Comparison of ENCODE assay signal across 20 cellular contexts in the genomic region with DNA sequence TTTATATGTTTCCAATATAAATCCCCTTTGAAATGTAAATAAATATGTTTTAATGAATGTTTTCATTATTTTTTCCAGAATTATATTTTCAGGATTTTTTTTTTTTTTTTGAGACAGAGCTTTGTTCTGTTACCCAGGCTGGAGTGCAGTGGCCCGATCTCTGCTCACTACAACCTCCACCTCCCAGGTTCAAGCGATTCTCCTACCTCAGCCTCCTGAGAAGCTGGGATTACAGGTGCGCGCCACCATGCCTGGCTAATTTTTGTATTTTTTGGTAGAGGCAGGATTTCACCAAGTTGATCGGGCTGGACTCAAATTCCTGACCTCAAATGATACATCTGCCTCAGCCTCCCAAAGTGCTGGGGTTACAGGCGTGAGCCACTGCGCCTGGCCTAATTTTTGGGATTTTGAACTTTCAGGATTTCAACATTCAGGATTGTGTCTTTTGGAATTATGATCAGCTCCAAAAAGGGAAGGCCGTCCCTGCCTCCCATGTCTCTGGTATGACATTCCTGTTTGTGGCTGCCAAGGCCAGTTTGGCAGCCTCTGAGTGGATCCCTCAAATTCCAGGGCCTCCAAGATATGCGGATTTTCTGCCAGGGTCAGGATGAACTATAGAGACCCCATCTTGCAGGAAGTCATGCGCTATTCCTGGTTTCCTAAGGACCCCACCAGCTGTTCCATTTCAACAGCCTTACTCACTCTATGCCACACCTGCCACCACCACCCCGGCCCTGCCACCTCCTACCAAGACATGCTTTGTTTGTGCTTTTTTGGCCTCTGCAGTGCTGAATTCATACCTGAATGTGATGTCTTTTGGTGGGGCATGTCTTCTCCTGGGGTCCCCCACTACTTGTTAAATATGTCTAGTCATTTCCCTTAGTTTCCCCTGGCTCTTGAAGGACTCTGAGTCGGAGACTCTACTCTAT. TPM values are rescaled to one million over a fixed set of nuclear protein-coding genes. Genes with fewer than 3 reads are reported as not detected.
A peak's percentile ranks its signal among the peaks of the same experiment; 100 is the strongest.
DNase-seq lines count a peak whose midpoint lies in the region; ATAC-seq, FAIRE-seq and TF ChIP-seq lines count a peak whose summit lies in the region.
"Had no signal": no experiment of that assay in that cellular context is flagged by ENCODE, and none has a peak within 500 bp of the region (broad histone marks: within the 10 kb centered on the region; RNA-seq: fewer than 3 reads in every experiment).

No MANE protein-coding gene starts in this region.

- H3K27me3 Mint-ChIP-seq in stimulated activated memory B cell treated with anti-CD40 and anti-IgM and Interleukin-4, amounts not matched to agents 10 μg/mL and 1 μg/mL and 100 μg/mL, for 72 hours, result peaks cover 27% of the 10 kb centered on the region
- peaks cover 10% of the 10 kb centered on the region for H3K27me3 Mint-ChIP-seq in glutamatergic neuron (ENCODE audit: unreplicated experiment)
- H3K27me3 Mint-ChIP-seq: CD4-positive, alpha-beta T cell had no signal

- no peaks in the 10 kb centered on the region for H3K9me3 Mint-ChIP-seq in stimulated activated memory B cell treated with anti-CD40 and anti-IgM and Interleukin-4, amounts not matched to agents 10 μg/mL and 1 μg/mL and 100 μg/mL, for 72 hours
- H3K9me3 Mint-ChIP-seq in glutamatergic neuron (ENCODE audit: unreplicated experiment), result peaks cover 6% of the 10 kb centered on the region
- H3K9me3 Mint-ChIP-seq: CD4-positive, alpha-beta T cell had no signal

- no peaks in the 10 kb centered on the region for H3K4me1 ChIP-seq in liver (ENCODE audit: control insufficient read depth in 4 of 4, insufficient read depth in 4 of 4, low read length in 3 of 4)
- no peaks in the 10 kb centered on the region for H3K4me1 ChIP-seq in HepG2 (ENCODE audit: insufficient read depth, low read length)

- no peak for TF ChIP-seq POLR2A in HepG2 (IDR thresholded peaks at IDR 0.05; ENCODE audit: insufficient read depth in 1 of 2, low read depth in 2 of 2, low read length in 2 of 2)

- peak overlapping the region; percentile 20 for H3K27ac Mint-ChIP-seq in stimulated activated memory B cell treated with anti-CD40 and anti-IgM and Interleukin-4, amounts not matched to agents 10 μg/mL and 1 μg/mL and 100 μg/mL, for 72 hours
- no peak overlapping the region for H3K27ac Mint-ChIP-seq in glutamatergic neuron (ENCODE audit: unreplicated experiment)
- H3K27ac Mint-ChIP-seq: CD4-positive, alpha-beta T cell had no signal

- H3K9ac ChIP-seq in liver (ENCODE audit: low read depth in 1 of 2, low read length in 2 of 2) (no peak overlapping the region), HepG2 (ENCODE audit: insufficient read depth, low read depth, low read length) (no peak overlapping the region)

- no peaks in the 10 kb centered on the region for H4K20me1 ChIP-seq in HepG2 (ENCODE audit: insufficient read depth, low read length)

- TF ChIP-seq EP300 in HepG2 (IDR thresholded peaks at IDR 0.05; ENCODE audit: low read depth in 2 of 2, low read length in 2 of 2) (no peak), HepG2 (CRISPR knock-in tag; IDR thresholded peaks at IDR 0.05; ENCODE audit: borderline replicate concordance) (no peak)

- no peak overlapping the region for H3K27ac ChIP-seq in liver (ENCODE audit: low read depth in 1 of 2, low read length in 2 of 2)
- no peak overlapping the region for H3K27ac ChIP-seq in HepG2 (ENCODE audit: extremely low read length, insufficient read depth, low read length)
- H3K27ac ChIP-seq: RWPE1 had no signal

- DNase-seq in HepG2 (ENCODE audit: low spot score) (no peak), left lobe of liver (ENCODE audit: low spot score) (peak; percentile 35), mucosa of gallbladder (ENCODE audit: low spot score) (no peak), glutamatergic neuron (no peak)
- DNase-seq: ACHN; CD4-positive, alpha-beta T cell; DMS79; NCI-H146; NCI-H226; NCI-H526 treated with DMSO at 0.1 percent for 48 hours; NK-92 treated with Interleukin-12 subunit alpha and Interleukin-12 subunit beta, amount 100 ng/mL, for 24 hours had no signal

- no TSS peak for BruUV-seq in HepG2 (replicated peaks; lab: Mats Ljungman, UMichigan)

- no peaks in the 10 kb centered on the region for H3K36me3 Mint-ChIP-seq in stimulated activated memory B cell treated with anti-CD40 and anti-IgM and Interleukin-4, amounts not matched to agents 10 μg/mL and 1 μg/mL and 100 μg/mL, for 72 hours
- H3K36me3 Mint-ChIP-seq in glutamatergic neuron (ENCODE audit: unreplicated experiment), result peaks cover 5% of the 10 kb centered on the region

- CTCF ChIA-PET in HepG2 (lab: Yijun Ruan, JAX; ENCODE audit: low intra/inter-chr PET ratio, low total read pairs), result no interaction called here

- FAIRE-seq in HepG2 (lab: Jason Lieb, UNC), result no peak
- FAIRE-seq: G401.6, GM12891, GM19239, K562 had no signal

- no peak for TF ChIP-seq CTCF in liver (IDR thresholded peaks at IDR 0.05; ENCODE audit: low read depth, low read length, missing input control)
- no peak for TF ChIP-seq CTCF in HepG2 (CRISPR knock-in tag; IDR thresholded peaks at IDR 0.05)
- no peak for TF ChIP-seq CTCF in glutamatergic neuron (IDR thresholded peaks at IDR 0.05; ENCODE audit: partially characterized antibody, unreplicated experiment)

- no peak for ATAC-seq in HepG2
- no peak for ATAC-seq in left lobe of liver
- no peak for ATAC-seq in stimulated activated memory B cell treated with anti-CD40 and anti-IgM and Interleukin-4, amounts not matched to agents 10 μg/mL and 1 μg/mL and 100 μg/mL, for 72 hours
- ATAC-seq in HG02885 (IDR thresholded peaks at IDR 0.05; ENCODE audit: poor library complexity, unreplicated experiment), result no peak
- ATAC-seq: HCT116, K562 had no signal

- H3K4me2 ChIP-seq in HepG2 (ENCODE audit: low read depth, low read length), result no peak overlapping the region

- POLR2A ChIA-PET in HepG2 (lab: Yijun Ruan, JAX), result no interaction called here

- no peak overlapping the region for H3K4me3 Mint-ChIP-seq in stimulated activated memory B cell treated with anti-CD40 and anti-IgM and Interleukin-4, amounts not matched to agents 10 μg/mL and 1 μg/mL and 100 μg/mL, for 72 hours
- no peak overlapping the region for H3K4me3 Mint-ChIP-seq in glutamatergic neuron (ENCODE audit: unreplicated experiment)
- H3K4me3 Mint-ChIP-seq: CD4-positive, alpha-beta T cell had no signal

- H3K36me3 ChIP-seq in liver (ENCODE audit: control insufficient read depth in 4 of 4, insufficient read depth in 3 of 4, low read depth in 1 of 4, low read length in 3 of 4) (no peaks in the 10 kb centered on the region), HepG2 (replicated peaks in 1 of 2; ENCODE audit: control insufficient read depth in 1 of 2, insufficient read depth in 2 of 2, low read length in 2 of 2) (no peaks in the 10 kb centered on the region)

- 85% methylated on average over 12 of the region's 12 CpGs for WGBS in liver
- WGBS in HepG2 (ENCODE audit: low lambda C conversion rate), result 44% methylated on average over 11 of the region's 12 CpGs

- H3K4me1 Mint-ChIP-seq in stimulated activated memory B cell treated with anti-CD40 and anti-IgM and Interleukin-4, amounts not matched to agents 10 μg/mL and 1 μg/mL and 100 μg/mL, for 72 hours, result peaks cover 33% of the 10 kb centered on the region
- H3K4me1 Mint-ChIP-seq in glutamatergic neuron (ENCODE audit: low read depth, unreplicated experiment), result no peaks in the 10 kb centered on the region

- intact Hi-C loops in HepG2 (cut with micrococcal nuclease; ENCODE audit: unreplicated experiment), result no loop called here

- H3K79me2 ChIP-seq in HepG2 (ENCODE audit: insufficient read depth, low read length), result no peaks in the 10 kb centered on the region

- no peaks in the 10 kb centered on the region for H3K9me3 ChIP-seq in liver (ENCODE audit: control insufficient read depth in 4 of 4, low read length in 3 of 4)
- no peaks in the 10 kb centered on the region for H3K9me3 ChIP-seq in HepG2 (ENCODE audit: low read length)

- H2AFZ ChIP-seq in HepG2 (ENCODE audit: low read length), result no peak overlapping the region

- in situ Hi-C loops in HepG2 (cut with HindIII; ENCODE audit: extremely low pct_ligation_motif_present, low pct_unique_long_range_greater_than_20kb), result loop anchor here (10.0 kb wide), 1 partner anchor 220 kb away; no protein-coding TSS in a partner anchor

- TF ChIP-seq RAD21 in liver (IDR thresholded peaks at IDR 0.05) (no peak), HepG2 (CRISPR knock-in tag; IDR thresholded peaks at IDR 0.05) (no peak)

- H3K27me3 ChIP-seq in liver (ENCODE audit: control insufficient read depth in 4 of 4, insufficient read depth in 4 of 4, low read length in 3 of 4) (no peaks in the 10 kb centered on the region), HepG2 (ENCODE audit: control insufficient read depth in 1 of 2, insufficient read depth in 2 of 2, low read length in 2 of 2) (peaks cover 7 to 59% of the 10 kb centered on the region in 2 experiments; a peak in 4 of 5 replicates)

- H3K4me3 ChIP-seq in liver (ENCODE audit: low read depth in 1 of 3, low read length in 3 of 3) (no peak overlapping the region), HepG2 (replicated peaks in 1 of 3; ENCODE audit: insufficient read depth in 1 of 3, low read depth in 2 of 3, low read length in 3 of 3) (no peak overlapping the region)
- H3K4me3 ChIP-seq: K562 had no signal

RNA-seq across cellular contexts. Expression of gene TMPRSS4, which starts 21.9 kb away (rescaled TPM):
- under 1 TPM; 0.08 to 0.33 TPM for total RNA-seq in liver
- polyA plus RNA-seq in liver, result under 1 TPM in 1 of 2 donors, not detected in 1; 0.24 TPM
- total RNA-seq in HepG2 (2016; rRNA removed; fragmentation: Illumina TruSeq; extraction: Trizol), result not detected in 2 replicates
- not detected in 2 replicates for total RNA-seq in HepG2 (2016; cell fraction: cytosol; rRNA removed; fragmentation: Illumina TruSeq; extraction: Trizol; ENCODE audit: low read depth)
- total RNA-seq in HepG2 (2016; cell fraction: insoluble cytoplasmic fraction; rRNA removed; fragmentation: Illumina TruSeq; extraction: Trizol), result not detected in 2 replicates
- not detected in 2 replicates for total RNA-seq in HepG2 (2016; cell fraction: membrane; rRNA removed; fragmentation: Illumina TruSeq; extraction: Trizol)
- total RNA-seq in HepG2 (2016; cell fraction: nucleus; rRNA removed; fragmentation: Illumina TruSeq; extraction: Trizol), result not detected in 2 replicates
- 0.18 and 0.32 TPM in 2 replicates for polyA plus RNA-seq in HepG2 (2011; rRNA removed)
- 0.06 and 0.09 TPM in 2 replicates for polyA plus RNA-seq in HepG2 (2011; cell fraction: cytosol; rRNA removed)
- polyA plus RNA-seq in HepG2 (2011; cell fraction: nucleus; rRNA removed), result 0.17 and 0.29 TPM in 2 replicates
- 0.27 and 0.35 TPM in 2 replicates for polyA plus RNA-seq in HepG2 (2012)
- not detected in 2 replicates for polyA plus RNA-seq in HepG2 (2016; cell fraction: cytosol; fragmentation: Illumina TruSeq; extraction: Trizol; ENCODE audit: low read depth)
- polyA plus RNA-seq in HepG2 (2016; cell fraction: insoluble cytoplasmic fraction; fragmentation: Illumina TruSeq; extraction: Trizol; ENCODE audit: low read depth), result not detected in 2 replicates
- not detected in 2 replicates for polyA plus RNA-seq in HepG2 (2016; cell fraction: membrane; fragmentation: Illumina TruSeq; extraction: Trizol; ENCODE audit: low read depth)
- not detected in 2 replicates for polyA plus RNA-seq in HepG2 (2016; cell fraction: nucleus; fragmentation: Illumina TruSeq; extraction: Trizol; ENCODE audit: insufficient read depth, low read depth)
- not detected in 2 replicates for polyA minus RNA-seq in HepG2 (2011; rRNA and poly(A)+ RNA removed; ENCODE audit: low replicate concordance)
- not detected in 2 replicates for polyA minus RNA-seq in HepG2 (2011; cell fraction: cytosol; rRNA and poly(A)+ RNA removed)
- 0.25 TPM in 1 of 2 replicates, not detected in the other for polyA minus RNA-seq in HepG2 (2011; cell fraction: nucleus; rRNA and poly(A)+ RNA removed)
- not detected for total RNA-seq in left lobe of liver
- 180 TPM for total RNA-seq in mucosa of gallbladder
- not detected for total RNA-seq in glutamatergic neuron (ENCODE audit: unreplicated experiment)
- total RNA-seq: CD4-positive, alpha-beta T cell had no signal

RNA-seq across cellular contexts. Expression of gene SMIM35, which starts 31.8 kb away (rescaled TPM):
- not detected for total RNA-seq in liver
- under 1 TPM in 1 of 2 donors, not detected in 1; 0.07 TPM for polyA plus RNA-seq in liver
- total RNA-seq in HepG2 (2016; rRNA removed; fragmentation: Illumina TruSeq; extraction: Trizol), result not detected in 2 replicates
- total RNA-seq in HepG2 (2016; cell fraction: cytosol; rRNA removed; fragmentation: Illumina TruSeq; extraction: Trizol; ENCODE audit: low read depth), result not detected in 2 replicates
- total RNA-seq in HepG2 (2016; cell fraction: insoluble cytoplasmic fraction; rRNA removed; fragmentation: Illumina TruSeq; extraction: Trizol), result not detected in 2 replicates
- not detected in 2 replicates for total RNA-seq in HepG2 (2016; cell fraction: membrane; rRNA removed; fragmentation: Illumina TruSeq; extraction: Trizol)
- not detected in 2 replicates for total RNA-seq in HepG2 (2016; cell fraction: nucleus; rRNA removed; fragmentation: Illumina TruSeq; extraction: Trizol)
- 0.04 TPM in 1 of 2 replicates, not detected in the other for polyA plus RNA-seq in HepG2 (2011; rRNA removed)
- polyA plus RNA-seq in HepG2 (2011; cell fraction: cytosol; rRNA removed), result 0.01 TPM in 1 of 2 replicates, not detected in the other
- 0.05 TPM in 2 replicates for polyA plus RNA-seq in HepG2 (2011; cell fraction: nucleus; rRNA removed)
- polyA plus RNA-seq in HepG2 (2012), result not detected in 2 replicates
- not detected in 2 replicates for polyA plus RNA-seq in HepG2 (2016; cell fraction: cytosol; fragmentation: Illumina TruSeq; extraction: Trizol; ENCODE audit: low read depth)
- polyA plus RNA-seq in HepG2 (2016; cell fraction: insoluble cytoplasmic fraction; fragmentation: Illumina TruSeq; extraction: Trizol; ENCODE audit: low read depth), result not detected in 2 replicates
- not detected in 2 replicates for polyA plus RNA-seq in HepG2 (2016; cell fraction: membrane; fragmentation: Illumina TruSeq; extraction: Trizol; ENCODE audit: low read depth)
- polyA plus RNA-seq in HepG2 (2016; cell fraction: nucleus; fragmentation: Illumina TruSeq; extraction: Trizol; ENCODE audit: insufficient read depth, low read depth), result not detected in 2 replicates
- polyA minus RNA-seq in HepG2 (2011; rRNA and poly(A)+ RNA removed; ENCODE audit: low replicate concordance), result 0.04 TPM in 1 of 2 replicates, not detected in the other
- polyA minus RNA-seq in HepG2 (2011; cell fraction: cytosol; rRNA and poly(A)+ RNA removed), result not detected in 2 replicates
- polyA minus RNA-seq in HepG2 (2011; cell fraction: nucleus; rRNA and poly(A)+ RNA removed), result not detected in 2 replicates
- 0.08 TPM for total RNA-seq in left lobe of liver
- not detected for total RNA-seq in mucosa of gallbladder
- not detected for total RNA-seq in glutamatergic neuron (ENCODE audit: unreplicated experiment)
- total RNA-seq: K562 had no signal

Comparison
In these comparisons a context has a peak if more than half of its experiments do, and no peak if none do; other contexts are left out.
1. RNA of gene TMPRSS4, which starts 21.9 kb away (total RNA-seq): 180 TPM in mucosa of gallbladder (single experiment); 0.08 to 0.33 TPM in liver, not detected in left lobe of liver (single experiment), not detected in glutamatergic neuron (single experiment) and not detected in HepG2; every median in the first group is over 100 times any median in the second.